8 cellular contexts compared by ENCODE assay signal in the genomic region with DNA sequence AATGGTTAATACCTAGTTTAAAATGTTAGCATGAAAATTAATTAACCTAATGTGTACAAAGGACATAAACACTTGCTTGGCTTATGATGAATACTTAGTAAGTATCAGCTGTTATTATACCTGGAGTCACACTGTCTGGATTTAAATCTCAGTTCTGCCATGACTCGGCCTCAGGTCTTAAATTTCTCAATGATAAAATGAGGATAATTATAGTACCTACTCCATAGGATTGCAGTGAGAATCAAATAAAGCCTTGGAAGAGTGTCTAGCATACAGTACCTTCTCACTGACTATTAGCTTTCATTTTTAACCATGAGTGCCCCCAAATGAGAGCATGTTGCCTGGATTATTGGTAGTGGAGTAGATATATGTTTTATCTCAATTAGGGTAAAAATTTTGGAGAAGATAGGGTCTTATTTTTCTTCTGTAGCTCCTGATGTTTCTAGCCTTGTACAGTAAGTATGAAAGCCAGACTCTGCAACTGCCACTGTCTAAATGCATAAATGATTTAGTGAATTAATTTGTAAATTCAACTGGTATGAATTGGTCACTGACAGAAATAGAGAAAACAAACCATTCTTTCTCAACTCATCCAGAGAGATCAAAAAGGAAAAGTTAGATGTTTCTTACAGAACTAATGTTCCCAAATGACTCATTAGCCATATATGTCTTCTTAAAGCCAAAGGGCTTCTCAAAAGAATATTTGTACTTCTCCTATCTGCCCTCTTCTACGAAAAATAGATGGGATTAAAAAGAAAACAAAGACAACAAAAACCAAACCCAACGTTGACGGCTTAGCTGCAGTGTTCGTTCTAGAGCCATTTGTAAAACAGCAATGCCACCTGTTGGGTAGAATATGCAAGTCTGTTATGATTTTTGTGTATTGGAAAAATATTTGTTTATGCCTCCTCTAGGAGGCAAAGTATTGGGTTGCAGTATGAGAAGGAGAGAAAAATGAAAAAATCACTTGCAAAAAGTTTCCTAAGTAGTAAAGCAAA. TPM values are rescaled to one million over a fixed set of nuclear protein-coding genes. Genes with fewer than 3 reads are reported as not detected.
DNase-seq lines count a peak whose midpoint lies in the region; ATAC-seq and TF ChIP-seq lines count a peak whose summit lies in the region.

No MANE protein-coding gene starts in this region.

- peak; percentile 69 for TF ChIP-seq CTCF in C4-2B (conservative IDR thresholded peaks at IDR 0.05)
- peak; percentile 49 to 72 (median 64) for TF ChIP-seq CTCF in uterus (IDR thresholded peaks at IDR 0.05)

- 17% methylated on average over 5 of the region's 5 CpGs for WGBS in right cardiac atrium

- H3K27ac ChIP-seq in C4-2B (no peak overlapping the region), right cardiac atrium (ENCODE audit: low read length) (no peak overlapping the region), uterus (no peak overlapping the region)

- H3K9me3 ChIP-seq in right cardiac atrium (ENCODE audit: control insufficient read depth, low read length): no peaks in the 10 kb centered on the region
- no peaks in the 10 kb centered on the region for H3K9me3 ChIP-seq in uterus

- ATAC-seq in HG02884 (IDR thresholded peaks at IDR 0.05; ENCODE audit: unreplicated experiment) (peak; percentile 79), right cardiac atrium (peak; percentile 40 to 75), GM21529 (IDR thresholded peaks at IDR 0.05; ENCODE audit: unreplicated experiment) (no peak)

- intact Hi-C loops in right cardiac atrium (cut with DNase I) (loop anchor here in 3 of 4 donors (10.0 kb wide), 3 partner anchors 77 to 957 kb away; no protein-coding TSS in a partner anchor), uterus (cut with DNase I; ENCODE audit: low total_unique reads) (loop anchor here (5.0 kb wide), 1 partner anchor 949 kb away; no protein-coding TSS in a partner anchor)

- H3K4me1 ChIP-seq in right cardiac atrium (ENCODE audit: control insufficient read depth, insufficient read depth, low read length): no peaks in the 10 kb centered on the region
- H3K4me1 ChIP-seq in uterus: no peaks in the 10 kb centered on the region

- DNase-seq in SW480 (ENCODE audit: low spot score): peak; percentile 54
- DNase-seq in right cardiac atrium: no peak
- peak in 1 of 2 donors; percentile 13 for DNase-seq in uterus
- no peak for DNase-seq in stimulated activated CD4-positive, alpha-beta T cell treated with anti-CD3 and anti-CD28 coated beads, Interleukin-2, amount 100 ng/mL, for 24 hours
- no peak for DNase-seq in NCI-H345 (lab: John Stamatoyannopoulos, UW)

- no peaks in the 10 kb centered on the region for H3K36me3 ChIP-seq in uterus

- H3K27me3 ChIP-seq in right cardiac atrium (ENCODE audit: control insufficient read depth, insufficient read depth) (no peaks in the 10 kb centered on the region), uterus (no peaks in the 10 kb centered on the region)

- H3K4me3 ChIP-seq in right cardiac atrium (ENCODE audit: low read length) (peak overlapping the region; percentile 38), uterus (peak overlapping the region in 1 of 2 donors; percentile 19)

- no peak for TF ChIP-seq POLR2A in uterus (IDR thresholded peaks at IDR 0.05)

RNA-seq across cellular contexts. Expression of a gene that starts 53.8 kb away (rescaled TPM):
- under 1 TPM in 1 of 4 donors, not detected in 3; 0.06 TPM for total RNA-seq in right cardiac atrium
- not detected for polyA plus RNA-seq in right cardiac atrium
- total RNA-seq in uterus: under 1 TPM in 1 of 4 donors, not detected in 3; 0.69 TPM
